Comparison of ENCODE assay signal across 1 cellular context in the genomic region with DNA sequence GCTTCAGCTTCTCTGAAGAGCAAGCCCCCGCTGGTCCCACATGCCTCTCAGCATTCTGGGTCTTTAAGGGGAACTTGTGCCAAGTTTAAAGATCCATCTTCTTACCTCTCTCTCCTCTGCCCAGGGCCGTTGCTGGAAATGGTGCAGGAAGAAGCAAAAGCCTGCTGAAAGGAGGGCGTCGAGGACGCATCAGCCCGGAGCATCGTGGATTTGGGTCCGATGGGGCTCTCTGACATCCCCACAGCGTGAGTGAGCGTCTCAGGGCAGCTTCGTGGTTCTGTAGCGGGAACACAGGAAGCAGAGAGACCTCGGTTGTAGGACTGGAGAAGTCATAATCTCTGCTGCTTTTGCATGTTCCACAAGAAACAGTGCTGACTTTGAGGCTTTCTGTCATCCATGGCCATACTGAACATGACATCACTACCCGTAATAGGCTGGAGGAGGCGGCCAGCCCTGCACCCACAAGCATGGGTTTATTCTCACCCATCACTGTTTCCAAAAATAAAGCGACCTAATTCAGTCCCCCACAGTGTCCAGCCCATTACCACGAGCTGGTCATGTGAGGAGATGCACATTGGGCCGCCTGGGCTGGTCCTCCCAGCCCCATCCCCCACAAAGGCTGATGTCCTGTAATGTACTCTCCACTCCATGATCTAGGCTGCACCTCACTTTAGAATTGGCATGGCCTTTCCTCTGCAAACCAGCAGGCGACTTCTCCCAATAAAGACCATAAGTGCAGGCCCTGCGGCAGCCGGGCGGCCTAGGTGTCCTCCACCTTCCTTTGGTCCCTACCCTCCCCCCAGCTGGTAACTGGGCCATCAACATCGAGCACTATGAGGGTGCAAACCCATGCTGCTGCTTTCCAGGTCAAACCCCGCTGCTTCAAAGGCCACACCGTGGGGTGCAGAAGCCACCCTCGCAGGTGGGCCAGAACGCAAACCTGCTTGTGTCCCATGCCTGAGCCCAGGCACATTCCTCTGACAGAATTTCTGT.
TF ChIP-seq lines count a peak whose summit lies in the region.

No MANE protein-coding gene starts in this region.

TF ChIP-seq in H1, 55 proteins besides CTCF, POLR2A, EP300 and RAD21:
- TF ChIP-seq NANOG (IDR thresholded peaks at IDR 0.05; ENCODE audit: insufficient read depth, low read depth, low read length, poor library complexity, severe bottlenecking) (no peak), POLR2AphosphoS5 (IDR thresholded peaks at IDR 0.05; ENCODE audit: low read depth, low read length) (no peak), CBX5 (IDR thresholded peaks at IDR 0.05; ENCODE audit: low read depth, low read length) (no peak), TAF7 (optimal IDR thresholded peaks at IDR 0.05; ENCODE audit: borderline replicate concordance, low read depth, low read length) (no peak), CHD2 (IDR thresholded peaks at IDR 0.05; ENCODE audit: low read length) (no peak)
- TF ChIP-seq, protein P1, sequence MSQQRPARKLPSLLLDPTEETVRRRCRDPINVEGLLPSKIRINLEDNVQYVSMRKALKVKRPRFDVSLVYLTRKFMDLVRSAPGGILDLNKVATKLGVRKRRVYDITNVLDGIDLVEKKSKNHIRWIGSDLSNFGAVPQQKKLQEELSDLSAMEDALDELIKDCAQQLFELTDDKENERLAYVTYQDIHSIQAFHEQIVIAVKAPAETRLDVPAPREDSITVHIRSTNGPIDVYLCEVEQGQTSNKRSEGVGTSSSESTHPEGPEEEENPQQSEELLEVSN (IDR thresholded peaks at IDR 0.05) = no peak
